In the genomic region with DNA sequence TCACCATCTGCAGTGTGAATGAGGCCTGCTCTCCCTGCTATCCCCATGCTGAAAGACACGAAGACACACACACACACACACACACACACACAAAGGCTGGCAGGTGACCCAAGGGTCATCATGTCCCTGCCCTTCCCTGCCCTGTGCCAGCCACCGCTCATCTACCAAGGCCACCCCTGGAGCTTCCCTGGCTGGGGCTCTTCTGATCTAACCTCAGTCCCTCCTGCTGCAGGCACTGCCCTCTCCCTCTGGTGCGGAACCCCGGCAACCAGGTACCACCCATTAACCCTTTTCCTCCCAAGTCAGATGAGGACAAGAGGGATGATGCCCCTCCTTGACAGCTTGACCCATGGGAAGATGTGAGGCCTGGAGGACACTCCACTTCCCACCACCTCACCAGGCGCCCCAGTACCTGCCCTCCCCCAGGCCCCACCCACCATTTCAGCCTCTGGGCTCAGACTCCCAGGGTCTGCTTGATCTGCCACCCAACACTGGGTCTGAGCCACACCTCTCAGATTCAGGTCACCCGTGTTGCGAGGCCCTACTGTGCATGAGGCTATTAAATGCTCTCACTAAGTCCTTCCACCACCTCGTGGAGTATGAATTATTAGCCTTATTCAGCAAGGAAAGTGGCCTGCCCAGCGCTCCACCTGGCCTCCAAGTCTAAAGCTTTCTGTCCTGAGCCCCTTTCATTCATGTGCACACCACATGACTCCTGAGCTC, we compare ENCODE assay signal across 15 cellular contexts. TPM values are rescaled to one million over a fixed set of nuclear protein-coding genes. Genes with fewer than 3 reads are reported as not detected.
DNase-seq lines count a peak whose midpoint lies in the region; ATAC-seq and TF ChIP-seq lines count a peak whose summit lies in the region.
"Had no signal": no experiment of that assay in that cellular context is flagged by ENCODE, and none has a peak within 500 bp of the region (broad histone marks: within the 10 kb centered on the region; RNA-seq: fewer than 3 reads in every experiment).

No MANE protein-coding gene starts in this region.

- H3K4me3 Mint-ChIP-seq in CD4-positive, alpha-beta memory T cell, result peak overlapping the region in 5 of 8 donors; percentile 9 to 61 (median 47)
- H3K4me3 Mint-ChIP-seq in stimulated activated naive B cell treated with anti-CD40 and anti-IgM and Interleukin-4, amounts not matched to agents 10 μg/mL and 1 μg/mL and 100 μg/mL, for 72 hours, result no peak overlapping the region
- H3K4me3 Mint-ChIP-seq: activated CD4-positive, alpha-beta memory T cell treated with anti-CD3 and anti-CD28 coated beads, Interleukin-2, amount 10 ng/mL, durations not matched to agents 7 days and 5 days; stimulated activated naive CD8-positive, alpha-beta T cell treated with anti-CD3 and anti-CD28 coated beads, Interleukin-15, Interleukin-2, amounts not matched to agents 100 ng/mL and 50 ng/mL, for 24 hours had no signal

- no peak overlapping the region for H3K27ac Mint-ChIP-seq in CD4-positive, alpha-beta memory T cell
- no peak overlapping the region for H3K27ac Mint-ChIP-seq in stimulated activated naive B cell treated with anti-CD40 and anti-IgM and Interleukin-4, amounts not matched to agents 10 μg/mL and 1 μg/mL and 100 μg/mL, for 72 hours
- H3K27ac Mint-ChIP-seq: activated CD4-positive, alpha-beta memory T cell treated with anti-CD3 and anti-CD28 coated beads, Interleukin-2, amount 10 ng/mL, durations not matched to agents 7 days and 5 days; stimulated activated naive CD8-positive, alpha-beta T cell treated with anti-CD3 and anti-CD28 coated beads, Interleukin-15, Interleukin-2, amounts not matched to agents 100 ng/mL and 50 ng/mL, for 24 hours had no signal

- no peak for DNase-seq in CD4-positive, alpha-beta memory T cell
- peak; percentile 3 for DNase-seq in RPMI8226
- no peak for DNase-seq in hepatocyte (ENCODE audit: low spot score)
- DNase-seq in osteoblast (ENCODE audit: insufficient read length, low spot score, missing footprints), result peak; percentile 73
- DNase-seq in superior temporal gyrus (ENCODE audit: extremely low spot score), result no peak
- no peak for DNase-seq in stimulated activated naive B cell treated with anti-CD40 and anti-IgM and Interleukin-4, amounts not matched to agents 10 μg/mL and 1 μg/mL and 100 μg/mL, for 72 hours
- DNase-seq: activated CD4-positive, alpha-beta memory T cell treated with anti-CD3 and anti-CD28 coated beads, Interleukin-2, amount 10 ng/mL, durations not matched to agents 7 days and 5 days; DMS79 treated with DMSO at 0.1 percent for 48 hours; midbrain; NCI-H1694; NCI-H446; pancreas had no signal

- H3K36me3 Mint-ChIP-seq in CD4-positive, alpha-beta memory T cell, result peaks cover 0 to 3% of the 10 kb centered on the region in 2 donors
- no peaks in the 10 kb centered on the region for H3K36me3 Mint-ChIP-seq in stimulated activated naive B cell treated with anti-CD40 and anti-IgM and Interleukin-4, amounts not matched to agents 10 μg/mL and 1 μg/mL and 100 μg/mL, for 72 hours

- H3K9me3 ChIP-seq in CD4-positive, alpha-beta memory T cell (ENCODE audit: control insufficient read depth in 1 of 2, low read length in 2 of 2), result no peaks in the 10 kb centered on the region
- H3K9me3 ChIP-seq in hepatocyte (ENCODE audit: low read depth) (no peaks in the 10 kb centered on the region), osteoblast (ENCODE audit: low read depth, low read length) (no peaks in the 10 kb centered on the region)
- H3K9me3 ChIP-seq: pancreas had no signal

- CTCF ChIA-PET in CD4-positive, alpha-beta memory T cell (lab: Charles Lee; ENCODE audit: partially characterized antibody), result interaction anchor here (1.0 to 1.2 kb wide), 2 partner anchors 104 to 186 kb away, joined by 3 read pairs; no protein-coding TSS in a partner anchor

- intact Hi-C loops in CD4-positive, alpha-beta memory T cell (cut with micrococcal nuclease), result no loop called here

- no peak for TF ChIP-seq CTCF in hepatocyte (IDR thresholded peaks at IDR 0.05; ENCODE audit: poor library complexity)
- no peak for TF ChIP-seq CTCF in osteoblast (IDR thresholded peaks at IDR 0.05; ENCODE audit: extremely low read depth, low read depth, low read length)

- peaks cover 15% of the 10 kb centered on the region for H3K4me1 ChIP-seq in CD4-positive, alpha-beta memory T cell (ENCODE audit: insufficient read depth, low read length)
- H3K4me1 ChIP-seq in hepatocyte (ENCODE audit: insufficient read depth) (peaks cover 25% of the 10 kb centered on the region), osteoblast (ENCODE audit: insufficient read depth, low read length) (peaks cover 5% of the 10 kb centered on the region)

- ATAC-seq in stimulated activated naive B cell treated with anti-CD40 and anti-IgM and Interleukin-4, amounts not matched to agents 10 μg/mL and 1 μg/mL and 100 μg/mL, for 72 hours (replicated peaks), result no peak
- ATAC-seq in HG03439 (IDR thresholded peaks at IDR 0.05; ENCODE audit: unreplicated experiment) (no peak), GM21529 (IDR thresholded peaks at IDR 0.05; ENCODE audit: unreplicated experiment) (no peak)
- ATAC-seq: pancreas had no signal

- H3K4me3 ChIP-seq in CD4-positive, alpha-beta memory T cell (ENCODE audit: low read length in 2 of 2), result no peak overlapping the region
- H3K4me3 ChIP-seq in hepatocyte (no peak overlapping the region), osteoblast (ENCODE audit: insufficient read depth, low read length) (no peak overlapping the region)
- H3K4me3 ChIP-seq: pancreas had no signal

- H3K36me3 ChIP-seq in CD4-positive, alpha-beta memory T cell (ENCODE audit: insufficient read depth, low read length), result no peaks in the 10 kb centered on the region
- H3K36me3 ChIP-seq in hepatocyte (replicated peaks; ENCODE audit: insufficient read depth, low read depth) (no peaks in the 10 kb centered on the region), osteoblast (ENCODE audit: insufficient read depth, low read length) (no peaks in the 10 kb centered on the region)
- H3K36me3 ChIP-seq: pancreas had no signal

- peak overlapping the region; percentile 33 for H3K4me2 ChIP-seq in hepatocyte
- no peak overlapping the region for H3K4me2 ChIP-seq in osteoblast (ENCODE audit: insufficient read depth, low read length)

- POLR2A ChIA-PET in CD4-positive, alpha-beta memory T cell (lab: Charles Lee; ENCODE audit: partially characterized antibody), result no interaction called here

- no peak overlapping the region for H3K27ac ChIP-seq in CD4-positive, alpha-beta memory T cell (ENCODE audit: low read depth, low read length)
- H3K27ac ChIP-seq in hepatocyte (no peak overlapping the region), osteoblast (ENCODE audit: low read depth, low read length) (no peak overlapping the region)
- H3K27ac ChIP-seq: pancreas had no signal

- H3K79me2 ChIP-seq in hepatocyte (peaks cover 50% of the 10 kb centered on the region), osteoblast (ENCODE audit: insufficient read depth, low read length) (peaks cover 5% of the 10 kb centered on the region)

- H4K20me1 ChIP-seq in hepatocyte (ENCODE audit: insufficient read depth, poor library complexity, severe bottlenecking), result peaks cover 2% of the 10 kb centered on the region
- H4K20me1 ChIP-seq in osteoblast (ENCODE audit: insufficient read depth, low read length), result peaks cover 7% of the 10 kb centered on the region

- peaks cover 9 to 19% (median 13%) of the 10 kb centered on the region in 4 donors for H3K4me1 Mint-ChIP-seq in CD4-positive, alpha-beta memory T cell
- peaks cover 24 to 32% of the 10 kb centered on the region in 2 donors for H3K4me1 Mint-ChIP-seq in stimulated activated naive B cell treated with anti-CD40 and anti-IgM and Interleukin-4, amounts not matched to agents 10 μg/mL and 1 μg/mL and 100 μg/mL, for 72 hours

- H3K27me3 Mint-ChIP-seq in CD4-positive, alpha-beta memory T cell, result peaks cover 11 to 41% of the 10 kb centered on the region in 2 donors
- H3K27me3 Mint-ChIP-seq in stimulated activated naive B cell treated with anti-CD40 and anti-IgM and Interleukin-4, amounts not matched to agents 10 μg/mL and 1 μg/mL and 100 μg/mL, for 72 hours, result peaks cover 67 to 83% of the 10 kb centered on the region in 2 donors

- peaks cover 17% of the 10 kb centered on the region for H3K27me3 ChIP-seq in CD4-positive, alpha-beta memory T cell (ENCODE audit: insufficient read depth, low read length)
- H3K27me3 ChIP-seq in hepatocyte (no peaks in the 10 kb centered on the region), osteoblast (ENCODE audit: insufficient read depth, low read length) (no peaks in the 10 kb centered on the region)
- H3K27me3 ChIP-seq: pancreas had no signal

- H3K9me3 Mint-ChIP-seq in CD4-positive, alpha-beta memory T cell, result peaks cover 0 to 2% (median 0%) of the 10 kb centered on the region in 8 donors
- H3K9me3 Mint-ChIP-seq in stimulated activated naive B cell treated with anti-CD40 and anti-IgM and Interleukin-4, amounts not matched to agents 10 μg/mL and 1 μg/mL and 100 μg/mL, for 72 hours, result no peaks in the 10 kb centered on the region
- H3K9me3 Mint-ChIP-seq: activated CD4-positive, alpha-beta memory T cell treated with anti-CD3 and anti-CD28 coated beads, Interleukin-2, amount 10 ng/mL, durations not matched to agents 7 days and 5 days; stimulated activated naive CD8-positive, alpha-beta T cell treated with anti-CD3 and anti-CD28 coated beads, Interleukin-15, Interleukin-2, amounts not matched to agents 100 ng/mL and 50 ng/mL, for 24 hours had no signal

- WGBS in hepatocyte (ENCODE audit: low lambda C conversion rate, missing lambda C conversion rate), result 62% methylated on average over 9 of the region's 9 CpGs

- no peaks in the 10 kb centered on the region for H3K9me2 ChIP-seq in hepatocyte (replicated peaks; ENCODE audit: insufficient read depth)

- H2AFZ ChIP-seq in hepatocyte, result no peak overlapping the region
- no peak overlapping the region for H2AFZ ChIP-seq in osteoblast (ENCODE audit: low read length)

RNA-seq across cellular contexts. Expression of a gene that starts 2.5 kb away (rescaled TPM):
- total RNA-seq in CD4-positive, alpha-beta memory T cell, result under 1 TPM; 0.29 to 0.64 TPM
- polyA plus RNA-seq in CD4-positive, alpha-beta memory T cell, result not detected
- total RNA-seq in hepatocyte (28.6 and 33.5 TPM in 2 replicates), osteoblast (38.0 and 39.8 TPM in 2 replicates)
- polyA plus RNA-seq in hepatocyte, result 51.0 and 60.0 TPM in 2 replicates
- total RNA-seq: activated CD4-positive, alpha-beta memory T cell treated with anti-CD3 and anti-CD28 coated beads, Interleukin-2, amount 10 ng/mL, durations not matched to agents 7 days and 5 days had no signal

Comparison
In these comparisons a context has a peak if more than half of its experiments do, and no peak if none do; other contexts are left out.
1. DNase-seq: peak in RPMI8226 (single experiment) and osteoblast (single experiment); none in CD4-positive, alpha-beta memory T cell (0 of 5), hepatocyte (single experiment), superior temporal gyrus (single experiment) and stimulated activated naive B cell treated with anti-CD40 and anti-IgM and Interleukin-4, amounts not matched to agents 10 μg/mL and 1 μg/mL and 100 μg/mL, for 72 hours (single experiment).
2. H3K4me3 Mint-ChIP-seq: peak in CD4-positive, alpha-beta memory T cell (5 of 8); none in stimulated activated naive B cell treated with anti-CD40 and anti-IgM and Interleukin-4, amounts not matched to agents 10 μg/mL and 1 μg/mL and 100 μg/mL, for 72 hours (0 of 2).
3. RNA of a gene that starts 2.5 kb away (total RNA-seq): 38.0 to 39.8 TPM in osteoblast and 28.6 to 33.5 TPM in hepatocyte; 0.29 to 0.64 TPM in CD4-positive, alpha-beta memory T cell; every median in the first group is over 10 times any median in the second.